ENCODE assay signal across 14 cellular contexts in the genomic region with DNA sequence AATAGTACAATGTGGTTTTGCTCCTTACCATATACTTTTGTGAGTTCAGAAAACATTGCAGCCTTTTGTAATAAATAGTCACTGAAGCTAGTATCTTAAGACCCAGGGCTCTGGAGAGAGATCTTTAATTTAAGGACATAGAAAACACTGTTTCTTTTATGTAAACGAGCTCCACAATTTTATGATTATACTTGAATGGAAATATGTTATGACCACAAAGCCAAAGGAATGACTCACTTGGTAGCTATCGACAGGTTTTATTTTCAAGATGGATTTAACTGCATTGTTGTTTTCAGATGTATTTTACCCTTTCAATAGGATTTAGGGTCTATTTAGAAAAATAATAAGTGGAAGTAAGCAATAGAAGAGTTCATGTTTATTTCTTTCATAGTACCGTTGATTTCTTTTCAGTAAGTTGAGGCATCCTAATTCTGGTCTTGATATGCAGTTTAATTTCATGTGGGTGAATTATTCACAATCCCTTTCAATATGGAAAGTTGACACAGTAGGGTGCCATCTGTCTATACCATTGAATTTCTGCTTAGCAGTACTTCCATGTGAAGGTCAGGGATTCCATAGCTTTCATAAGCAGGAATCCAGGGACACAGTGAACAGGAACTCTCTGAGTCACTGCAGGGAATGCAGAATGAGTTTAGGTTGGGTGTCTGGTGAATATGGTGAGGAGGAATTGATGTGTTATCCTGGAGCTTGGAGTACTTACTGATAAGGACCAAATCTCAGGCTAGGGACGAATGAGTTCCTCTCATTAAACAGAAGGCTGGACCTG.
DNase-seq lines count a peak whose midpoint lies in the region; ATAC-seq lines count a peak whose summit lies in the region.
"Had no signal": no experiment of that assay in that cellular context is flagged by ENCODE, and none has a peak within 500 bp of the region (broad histone marks: within the 10 kb centered on the region; RNA-seq: fewer than 3 reads in every experiment).

No MANE protein-coding gene starts in this region.

- H3K36me3 ChIP-seq in naive thymus-derived CD4-positive, alpha-beta T cell (ENCODE audit: control insufficient read depth in 2 of 3, insufficient read depth in 3 of 3, low read length in 3 of 3) = no peaks in the 10 kb centered on the region
- H3K36me3 ChIP-seq: pancreas, tibial artery had no signal

- no peak overlapping the region for H3K27ac Mint-ChIP-seq in naive thymus-derived CD4-positive, alpha-beta T cell
- H3K27ac Mint-ChIP-seq: immature natural killer cell had no signal

- H3K27me3 Mint-ChIP-seq in naive thymus-derived CD4-positive, alpha-beta T cell = no peaks in the 10 kb centered on the region

- DNase-seq in AG08396 (ENCODE audit: low spot score) (peak; percentile 29), NCI-H226 (peak; percentile 88), epithelial cell of prostate (ENCODE audit: low read depth, low spot score) (no peak), lung microvascular endothelial cell (ENCODE audit: low read depth in 2 of 2) (peak; percentile 78 to 86), COLO668 (lab: John Stamatoyannopoulos, UW; ENCODE audit: unreplicated experiment) (no peak), CD1c-positive myeloid dendritic cell (ENCODE audit: extremely low spot score) (no peak), iPS-NIHi7 (ENCODE audit: extremely low spot score) (no peak)
- DNase-seq in naive thymus-derived CD4-positive, alpha-beta T cell = no peak
- DNase-seq: C1 segment of cervical spinal cord, immature natural killer cell, NCI-H1694, pancreas, tibial artery had no signal

- no peak overlapping the region for H3K4me3 Mint-ChIP-seq in naive thymus-derived CD4-positive, alpha-beta T cell
- H3K4me3 Mint-ChIP-seq: immature natural killer cell had no signal

- H3K9me3 Mint-ChIP-seq in naive thymus-derived CD4-positive, alpha-beta T cell = no peaks in the 10 kb centered on the region
- H3K9me3 Mint-ChIP-seq: immature natural killer cell had no signal

- POLR2A ChIA-PET in naive thymus-derived CD4-positive, alpha-beta T cell (lab: Charles Lee) = no interaction called here

- intact Hi-C loops in naive thymus-derived CD4-positive, alpha-beta T cell (cut with micrococcal nuclease) = no loop called here

- ATAC-seq in naive thymus-derived CD4-positive, alpha-beta T cell = no peak
- ATAC-seq: pancreas had no signal

- no peaks in the 10 kb centered on the region for H3K27me3 ChIP-seq in naive thymus-derived CD4-positive, alpha-beta T cell (ENCODE audit: control insufficient read depth in 2 of 2, insufficient read depth in 2 of 2, low read length in 2 of 2)
- H3K27me3 ChIP-seq: pancreas, tibial artery had no signal

- CTCF ChIA-PET in naive thymus-derived CD4-positive, alpha-beta T cell (lab: Charles Lee) = no interaction called here

- H3K4me1 ChIP-seq in naive thymus-derived CD4-positive, alpha-beta T cell (ENCODE audit: control insufficient read depth in 2 of 2, insufficient read depth in 2 of 2, low read length in 2 of 2) = no peaks in the 10 kb centered on the region
- H3K4me1 ChIP-seq: pancreas had no signal

- H3K4me3 ChIP-seq in naive thymus-derived CD4-positive, alpha-beta T cell (ENCODE audit: low read length) = no peak overlapping the region
- H3K4me3 ChIP-seq: pancreas, tibial artery had no signal

- peak overlapping the region; percentile 45 for H3K27ac ChIP-seq in epithelial cell of prostate
- H3K27ac ChIP-seq in naive thymus-derived CD4-positive, alpha-beta T cell (ENCODE audit: low read depth, low read length) = no peak overlapping the region
- H3K27ac ChIP-seq: HL-60, pancreas, tibial artery had no signal

- peaks cover 11 to 36% (median 31%) of the 10 kb centered on the region in 7 donors for H3K4me1 Mint-ChIP-seq in naive thymus-derived CD4-positive, alpha-beta T cell
- H3K4me1 Mint-ChIP-seq: immature natural killer cell had no signal

- H3K36me3 Mint-ChIP-seq in naive thymus-derived CD4-positive, alpha-beta T cell = peaks cover 0 to 24% (median 14%) of the 10 kb centered on the region in 5 donors
- H3K36me3 Mint-ChIP-seq: immature natural killer cell had no signal

- H3K9me3 ChIP-seq in naive thymus-derived CD4-positive, alpha-beta T cell (ENCODE audit: control insufficient read depth in 2 of 3, low read length in 3 of 3) = no peaks in the 10 kb centered on the region
- H3K9me3 ChIP-seq: pancreas, tibial artery had no signal

Comparison
In these comparisons a context has a peak if more than half of its experiments do, and no peak if none do; other contexts are left out.
1. DNase-seq: peak in AG08396 (single experiment), NCI-H226 (single experiment) and lung microvascular endothelial cell (2 of 2); none in epithelial cell of prostate (single experiment), COLO668 (single experiment), CD1c-positive myeloid dendritic cell (single experiment), naive thymus-derived CD4-positive, alpha-beta T cell (0 of 9) and iPS-NIHi7 (single experiment).